16 cellular contexts compared by ENCODE assay signal in genomic region chr4:10112658-10113284, GRCh38. TPM values are rescaled to one million over a fixed set of nuclear protein-coding genes. Genes with fewer than 3 reads are reported as not detected.
DNase-seq lines count a peak whose midpoint lies in the region; ATAC-seq and TF ChIP-seq lines count a peak whose summit lies in the region.
"Had no signal": no experiment of that assay in that cellular context is flagged by ENCODE, and none has a peak within 500 bp of the region (broad histone marks: within the 10 kb centered on the region; RNA-seq: fewer than 3 reads in every experiment).

No MANE protein-coding gene starts in this region.

- no peaks in the 10 kb centered on the region for H3K9me3 ChIP-seq in naive thymus-derived CD4-positive, alpha-beta T cell (ENCODE audit: control insufficient read depth in 2 of 3, low read length in 3 of 3)
- no peaks in the 10 kb centered on the region for H3K9me3 ChIP-seq in transverse colon
- H3K9me3 ChIP-seq: HAP-1 had no signal

- WGBS in transverse colon (ENCODE audit: low coverage in 1 of 2), 2 donors, result 89 to 90% methylated on average over 3 to 16 of the region's 16 CpGs

- H3K4me1 Mint-ChIP-seq in activated naive CD4-positive, alpha-beta T cell treated with anti-CD3 and anti-CD28 coated beads, Interleukin-2, amount 10 ng/mL, durations not matched to agents 7 days and 5 days, result peaks cover 85% of the 10 kb centered on the region
- H3K4me1 Mint-ChIP-seq in activated naive CD8-positive, alpha-beta T cell treated with anti-CD3 and anti-CD28 coated beads, Interleukin-2, amount 50 U/mL, for 24 hours, result peaks cover 88% of the 10 kb centered on the region
- peaks cover 77 to 92% (median 87%) of the 10 kb centered on the region in 7 donors for H3K4me1 Mint-ChIP-seq in naive thymus-derived CD4-positive, alpha-beta T cell

- no peak for TF ChIP-seq POLR2A in transverse colon (IDR thresholded peaks at IDR 0.05)

- in situ Hi-C loops in transverse colon (cut with MboI; ENCODE audit: low pct_ligation_motif_present in 1 of 4, low pct_unique_long_range_greater_than_20kb in 1 of 4, low sequenced_read_pairs in 3 of 4), result no loop called here

- TF ChIP-seq CTCF in transverse colon (IDR thresholded peaks at IDR 0.05), result no peak

- H3K27ac ChIP-seq in naive thymus-derived CD4-positive, alpha-beta T cell (ENCODE audit: low read depth, low read length), result no peak overlapping the region
- H3K27ac ChIP-seq in transverse colon, result peak overlapping the region in 3 of 4 donors; percentile 2 to 99 (median 98)

- H3K4me3 ChIP-seq in naive thymus-derived CD4-positive, alpha-beta T cell (ENCODE audit: low read length), result no peak overlapping the region
- no peak overlapping the region for H3K4me3 ChIP-seq in transverse colon
- H3K4me3 ChIP-seq: HAP-1 had no signal

- H3K4me3 Mint-ChIP-seq in activated naive CD4-positive, alpha-beta T cell treated with anti-CD3 and anti-CD28 coated beads, Interleukin-2, amount 10 ng/mL, durations not matched to agents 7 days and 5 days, result peak overlapping the region; percentile 95
- H3K4me3 Mint-ChIP-seq in activated naive CD8-positive, alpha-beta T cell treated with anti-CD3 and anti-CD28 coated beads, Interleukin-2, amount 50 U/mL, for 24 hours, result peak overlapping the region; percentile 95
- peak overlapping the region; percentile 19 to 98 (median 96) for H3K4me3 Mint-ChIP-seq in naive thymus-derived CD4-positive, alpha-beta T cell

- DNase-seq in activated naive CD4-positive, alpha-beta T cell treated with anti-CD3 and anti-CD28 coated beads, Interleukin-2, amount 10 ng/mL, durations not matched to agents 7 days and 5 days, result no peak
- no peak for DNase-seq in activated naive CD4-positive, alpha-beta T cell treated with anti-CD3 and anti-CD28 coated beads, Interleukin-2, amount 50 U/mL, for 16 hours
- no peak for DNase-seq in activated naive CD8-positive, alpha-beta T cell treated with anti-CD3 and anti-CD28 coated beads, Interleukin-2, amount 50 U/mL, for 24 hours
- DNase-seq in naive thymus-derived CD4-positive, alpha-beta T cell, result no peak
- DNase-seq in transverse colon (no peak), amniotic stem cell (lab: John Stamatoyannopoulos, UW) (no peak)
- DNase-seq: amygdala; EL; kidney glomerular epithelial cell; MV-4-11; PC-3; stimulated activated CD4-positive, alpha-beta T cell treated with anti-CD3 and anti-CD28 coated beads, Interleukin-15, amount 100 ng/mL, for 24 hours; SW 1271 had no signal

- peaks cover 18 to 76% (median 50%) of the 10 kb centered on the region in 3 experiments for H3K36me3 ChIP-seq in naive thymus-derived CD4-positive, alpha-beta T cell (ENCODE audit: control insufficient read depth in 2 of 3, insufficient read depth in 3 of 3, low read length in 3 of 3)
- peaks cover 0 to 22% (median 2%) of the 10 kb centered on the region in 4 donors for H3K36me3 ChIP-seq in transverse colon

- H3K27ac Mint-ChIP-seq in activated naive CD4-positive, alpha-beta T cell treated with anti-CD3 and anti-CD28 coated beads, Interleukin-2, amount 10 ng/mL, durations not matched to agents 7 days and 5 days, result peak overlapping the region; percentile 21
- peak overlapping the region; percentile 75 for H3K27ac Mint-ChIP-seq in activated naive CD8-positive, alpha-beta T cell treated with anti-CD3 and anti-CD28 coated beads, Interleukin-2, amount 50 U/mL, for 24 hours
- H3K27ac Mint-ChIP-seq in naive thymus-derived CD4-positive, alpha-beta T cell, result peak overlapping the region in 6 of 9 donors; percentile 74 to 96 (median 88)

- H3K36me3 Mint-ChIP-seq in activated naive CD4-positive, alpha-beta T cell treated with anti-CD3 and anti-CD28 coated beads, Interleukin-2, amount 10 ng/mL, durations not matched to agents 7 days and 5 days, result peaks cover 77% of the 10 kb centered on the region
- H3K36me3 Mint-ChIP-seq in activated naive CD8-positive, alpha-beta T cell treated with anti-CD3 and anti-CD28 coated beads, Interleukin-2, amount 50 U/mL, for 24 hours (ENCODE audit: low read depth), result peaks cover 69% of the 10 kb centered on the region
- H3K36me3 Mint-ChIP-seq in naive thymus-derived CD4-positive, alpha-beta T cell, result peaks cover 4 to 48% (median 37%) of the 10 kb centered on the region in 5 donors

- no peaks in the 10 kb centered on the region for H3K27me3 Mint-ChIP-seq in activated naive CD4-positive, alpha-beta T cell treated with anti-CD3 and anti-CD28 coated beads, Interleukin-2, amount 10 ng/mL, durations not matched to agents 7 days and 5 days
- H3K27me3 Mint-ChIP-seq in activated naive CD8-positive, alpha-beta T cell treated with anti-CD3 and anti-CD28 coated beads, Interleukin-2, amount 50 U/mL, for 24 hours, result no peaks in the 10 kb centered on the region
- H3K27me3 Mint-ChIP-seq in naive thymus-derived CD4-positive, alpha-beta T cell, result no peaks in the 10 kb centered on the region

- H3K27me3 ChIP-seq in naive thymus-derived CD4-positive, alpha-beta T cell (ENCODE audit: control insufficient read depth in 2 of 2, insufficient read depth in 2 of 2, low read length in 2 of 2), result no peaks in the 10 kb centered on the region
- no peaks in the 10 kb centered on the region for H3K27me3 ChIP-seq in transverse colon

- POLR2A ChIA-PET in naive thymus-derived CD4-positive, alpha-beta T cell (lab: Charles Lee), result interaction anchor here (0.6 to 13.1 kb wide), 4 partner anchors 10 to 16 kb away, joined by 4 to 124 read pairs (median 4); no protein-coding TSS in a partner anchor

- no peak for TF ChIP-seq EP300 in transverse colon (IDR thresholded peaks at IDR 0.05; ENCODE audit: low read depth)

- ATAC-seq in activated naive CD8-positive, alpha-beta T cell treated with anti-CD3 and anti-CD28 coated beads, Interleukin-2, amount 50 U/mL, for 24 hours, result no peak
- no peak for ATAC-seq in naive thymus-derived CD4-positive, alpha-beta T cell
- ATAC-seq in GM21360 (IDR thresholded peaks at IDR 0.05; ENCODE audit: unreplicated experiment) (no peak), HG03196 (IDR thresholded peaks at IDR 0.05; ENCODE audit: unreplicated experiment) (no peak)
- ATAC-seq: PC-3 had no signal

- H3K9me3 Mint-ChIP-seq in activated naive CD4-positive, alpha-beta T cell treated with anti-CD3 and anti-CD28 coated beads, Interleukin-2, amount 10 ng/mL, durations not matched to agents 7 days and 5 days, result no peaks in the 10 kb centered on the region
- no peaks in the 10 kb centered on the region for H3K9me3 Mint-ChIP-seq in activated naive CD8-positive, alpha-beta T cell treated with anti-CD3 and anti-CD28 coated beads, Interleukin-2, amount 50 U/mL, for 24 hours
- peaks cover 0 to 3% (median 0%) of the 10 kb centered on the region in 11 donors for H3K9me3 Mint-ChIP-seq in naive thymus-derived CD4-positive, alpha-beta T cell

- CTCF ChIA-PET in activated naive CD4-positive, alpha-beta T cell treated with anti-CD3 and anti-CD28 coated beads, Interleukin-2, amount 10 ng/mL, durations not matched to agents 7 days and 5 days (lab: Charles Lee), result no interaction called here
- CTCF ChIA-PET in naive thymus-derived CD4-positive, alpha-beta T cell (lab: Charles Lee), result no interaction called here

- peaks cover 75 to 79% of the 10 kb centered on the region in 2 donors for H3K4me1 ChIP-seq in naive thymus-derived CD4-positive, alpha-beta T cell (ENCODE audit: control insufficient read depth in 2 of 2, insufficient read depth in 2 of 2, low read length in 2 of 2)
- H3K4me1 ChIP-seq in transverse colon, result peaks cover 57 to 85% (median 77%) of the 10 kb centered on the region in 4 donors

- intact Hi-C loops in naive thymus-derived CD4-positive, alpha-beta T cell (cut with micrococcal nuclease), result loop anchor here in 1 of 2 donors (10.0 kb wide), 1 partner anchor 508 kb away; no protein-coding TSS in a partner anchor
- intact Hi-C loops in transverse colon (cut with DNase I; ENCODE audit: low total_unique reads), result no loop called here

RNA-seq across cellular contexts. Expression of gene WDR1, which starts 3.8 kb away (rescaled TPM):
- 100 to 1,000 TPM; 242 to 470 (median 330) TPM for total RNA-seq in naive thymus-derived CD4-positive, alpha-beta T cell
- polyA plus RNA-seq in naive thymus-derived CD4-positive, alpha-beta T cell, result 100 to 1,000 TPM; 268 to 412 TPM
- 100 to 1,000 TPM; 196 to 268 (median 246) TPM for total RNA-seq in transverse colon

Comparison
In these comparisons a context has a peak if more than half of its experiments do, and no peak if none do; other contexts are left out.
1. H3K27ac Mint-ChIP-seq: peak in every context shown above with its lines; median percentile 88 in naive thymus-derived CD4-positive, alpha-beta T cell; 75 in activated naive CD8-positive, alpha-beta T cell treated with anti-CD3 and anti-CD28 coated beads, Interleukin-2, amount 50 U/mL, for 24 hours; 21 in activated naive CD4-positive, alpha-beta T cell treated with anti-CD3 and anti-CD28 coated beads, Interleukin-2, amount 10 ng/mL, durations not matched to agents 7 days and 5 days.